ENCODE assay signal across 1 cellular context in the genomic region with DNA sequence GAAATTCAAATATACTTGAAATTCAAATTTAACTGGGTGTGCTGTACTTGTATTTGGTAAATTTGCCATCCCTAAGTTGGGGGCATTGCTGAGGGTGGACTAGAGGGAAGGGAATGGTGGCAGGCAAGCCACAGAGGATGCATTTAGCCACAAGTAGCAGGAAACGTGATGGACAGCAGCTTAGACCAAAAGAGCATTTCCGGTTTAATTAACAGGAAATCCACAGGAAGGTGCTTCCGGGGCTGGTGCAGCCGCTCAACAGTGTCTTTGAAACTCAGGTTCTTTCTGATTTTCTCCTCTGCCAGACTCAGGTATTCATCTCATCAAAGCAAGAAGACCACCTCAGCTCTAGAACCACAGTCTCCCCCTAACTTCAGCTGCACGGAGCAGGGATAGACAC.
TF ChIP-seq lines count a peak whose summit lies in the region.

No MANE protein-coding gene starts in this region.

TF ChIP-seq in SK-N-SH, 30 proteins besides CTCF, POLR2A, EP300 and RAD21 (continued from another document):
- TF ChIP-seq, protein P1, sequence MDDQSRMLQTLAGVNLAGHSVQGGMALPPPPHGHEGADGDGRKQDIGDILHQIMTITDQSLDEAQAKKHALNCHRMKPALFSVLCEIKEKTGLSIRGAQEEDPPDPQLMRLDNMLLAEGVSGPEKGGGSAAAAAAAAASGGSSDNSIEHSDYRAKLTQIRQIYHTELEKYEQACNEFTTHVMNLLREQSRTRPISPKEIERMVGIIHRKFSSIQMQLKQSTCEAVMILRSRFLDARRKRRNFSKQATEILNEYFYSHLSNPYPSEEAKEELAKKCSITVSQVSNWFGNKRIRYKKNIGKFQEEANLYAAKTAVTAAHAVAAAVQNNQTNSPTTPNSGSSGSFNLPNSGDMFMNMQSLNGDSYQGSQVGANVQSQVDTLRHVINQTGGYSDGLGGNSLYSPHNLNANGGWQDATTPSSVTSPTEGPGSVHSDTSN (IDR thresholded peaks at IDR 0.05) = no peak
- TF ChIP-seq, protein P2, sequence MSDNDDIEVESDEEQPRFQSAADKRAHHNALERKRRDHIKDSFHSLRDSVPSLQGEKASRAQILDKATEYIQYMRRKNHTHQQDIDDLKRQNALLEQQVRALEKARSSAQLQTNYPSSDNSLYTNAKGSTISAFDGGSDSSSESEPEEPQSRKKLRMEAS (IDR thresholded peaks at IDR 0.05; ENCODE audit: low read depth) = no peak
- TF ChIP-seq GABPA (IDR thresholded peaks at IDR 0.05; ENCODE audit: low read depth) = no peak
- TF ChIP-seq GATA2 (CRISPR knock-in tag; IDR thresholded peaks at IDR 0.05) = no peak
- no peak for TF ChIP-seq FOSL2 (IDR thresholded peaks at IDR 0.05; ENCODE audit: borderline replicate concordance, low read depth)
- TF ChIP-seq TAF1 (IDR thresholded peaks at IDR 0.05; ENCODE audit: borderline replicate concordance, low read depth, low read length) = no peak
- TF ChIP-seq RFX5 (IDR thresholded peaks at IDR 0.05; ENCODE audit: low read length) = no peak
